ENCODE assay signal across 1 cellular context in the genomic region with DNA sequence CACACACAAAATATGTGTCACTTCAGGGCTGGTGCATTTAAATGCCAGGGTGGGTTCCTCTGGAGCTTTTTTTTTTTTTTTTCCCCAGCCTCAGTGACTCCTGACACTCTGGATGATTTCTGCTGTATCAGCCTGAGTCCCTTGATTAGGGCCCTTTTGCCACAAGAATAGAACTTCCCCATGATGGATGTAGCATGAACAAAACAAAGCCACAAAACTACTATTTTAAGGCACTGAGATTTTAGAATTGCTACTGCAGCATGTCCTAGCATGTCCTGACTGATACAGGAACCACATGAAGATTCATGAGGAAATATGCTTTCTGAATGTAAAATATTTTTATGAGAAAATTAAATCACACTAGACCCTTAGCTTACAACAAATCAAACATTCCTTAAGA.
TF ChIP-seq lines count a peak whose summit lies in the region.

No MANE protein-coding gene starts in this region.

TF ChIP-seq in GM12878, 131 proteins besides CTCF, POLR2A, EP300 and RAD21:
- peak; percentile 72; the same call in 1 of the 2 replicates for TF ChIP-seq NFIC (IDR thresholded peaks at IDR 0.05; ENCODE audit: low read depth, low read length)
- no peak for TF ChIP-seq SMARCA5 (IDR thresholded peaks at IDR 0.05)
- TF ChIP-seq RBBP5 (conservative IDR thresholded peaks at IDR 0.05): no peak
- TF ChIP-seq, protein P1, sequence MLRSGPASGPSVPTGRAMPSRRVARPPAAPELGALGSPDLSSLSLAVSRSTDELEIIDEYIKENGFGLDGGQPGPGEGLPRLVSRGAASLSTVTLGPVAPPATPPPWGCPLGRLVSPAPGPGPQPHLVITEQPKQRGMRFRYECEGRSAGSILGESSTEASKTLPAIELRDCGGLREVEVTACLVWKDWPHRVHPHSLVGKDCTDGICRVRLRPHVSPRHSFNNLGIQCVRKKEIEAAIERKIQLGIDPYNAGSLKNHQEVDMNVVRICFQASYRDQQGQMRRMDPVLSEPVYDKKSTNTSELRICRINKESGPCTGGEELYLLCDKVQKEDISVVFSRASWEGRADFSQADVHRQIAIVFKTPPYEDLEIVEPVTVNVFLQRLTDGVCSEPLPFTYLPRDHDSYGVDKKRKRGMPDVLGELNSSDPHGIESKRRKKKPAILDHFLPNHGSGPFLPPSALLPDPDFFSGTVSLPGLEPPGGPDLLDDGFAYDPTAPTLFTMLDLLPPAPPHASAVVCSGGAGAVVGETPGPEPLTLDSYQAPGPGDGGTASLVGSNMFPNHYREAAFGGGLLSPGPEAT (IDR thresholded peaks at IDR 0.05; ENCODE audit: low read depth): no peak
- TF ChIP-seq KDM1A (IDR thresholded peaks at IDR 0.05; ENCODE audit: borderline replicate concordance): no peak
- no peak for TF ChIP-seq ATF7 (IDR thresholded peaks at IDR 0.05; ENCODE audit: low read depth)
- peak; percentile 49; the same call in 1 of the 2 replicates for TF ChIP-seq BCL11A (IDR thresholded peaks at IDR 0.05; ENCODE audit: low read depth, low read length)
- peak; percentile 53; the same call in 1 of the 2 replicates for TF ChIP-seq FOXM1 (IDR thresholded peaks at IDR 0.05; ENCODE audit: low read depth, low read length)
- no peak for TF ChIP-seq FOXK2 (IDR thresholded peaks at IDR 0.05)
- peak; percentile 73 for TF ChIP-seq MEF2B (IDR thresholded peaks at IDR 0.05; ENCODE audit: partially characterized antibody, poor library complexity, severe bottlenecking)
- peak; percentile 92 for TF ChIP-seq RUNX3 (IDR thresholded peaks at IDR 0.05; ENCODE audit: low read length)
- TF ChIP-seq MYC (IDR thresholded peaks at IDR 0.05; ENCODE audit: insufficient read depth, insufficient read length, insufficient replicate concordance, low read length, severe bottlenecking): no peak
- peak; percentile 84 for TF ChIP-seq MEF2A (IDR thresholded peaks at IDR 0.05; ENCODE audit: insufficient read depth, low read depth, low read length)
- no peak for TF ChIP-seq EED (IDR thresholded peaks at IDR 0.05; ENCODE audit: low read depth)
- no peak for TF ChIP-seq CUX1 (IDR thresholded peaks at IDR 0.05; ENCODE audit: insufficient replicate concordance, low read depth, low read length)
- peak; percentile 64 for TF ChIP-seq SKIL (IDR thresholded peaks at IDR 0.05; ENCODE audit: low read depth, poor library complexity, severe bottlenecking)
- TF ChIP-seq ATF3 (IDR thresholded peaks at IDR 0.05; ENCODE audit: borderline replicate concordance, extremely low read depth, low read depth, low read length): no peak
- TF ChIP-seq MTA2 (IDR thresholded peaks at IDR 0.05; ENCODE audit: low read depth): peak; percentile 47; the same call in 1 of the 2 replicates
